In the genomic region with DNA sequence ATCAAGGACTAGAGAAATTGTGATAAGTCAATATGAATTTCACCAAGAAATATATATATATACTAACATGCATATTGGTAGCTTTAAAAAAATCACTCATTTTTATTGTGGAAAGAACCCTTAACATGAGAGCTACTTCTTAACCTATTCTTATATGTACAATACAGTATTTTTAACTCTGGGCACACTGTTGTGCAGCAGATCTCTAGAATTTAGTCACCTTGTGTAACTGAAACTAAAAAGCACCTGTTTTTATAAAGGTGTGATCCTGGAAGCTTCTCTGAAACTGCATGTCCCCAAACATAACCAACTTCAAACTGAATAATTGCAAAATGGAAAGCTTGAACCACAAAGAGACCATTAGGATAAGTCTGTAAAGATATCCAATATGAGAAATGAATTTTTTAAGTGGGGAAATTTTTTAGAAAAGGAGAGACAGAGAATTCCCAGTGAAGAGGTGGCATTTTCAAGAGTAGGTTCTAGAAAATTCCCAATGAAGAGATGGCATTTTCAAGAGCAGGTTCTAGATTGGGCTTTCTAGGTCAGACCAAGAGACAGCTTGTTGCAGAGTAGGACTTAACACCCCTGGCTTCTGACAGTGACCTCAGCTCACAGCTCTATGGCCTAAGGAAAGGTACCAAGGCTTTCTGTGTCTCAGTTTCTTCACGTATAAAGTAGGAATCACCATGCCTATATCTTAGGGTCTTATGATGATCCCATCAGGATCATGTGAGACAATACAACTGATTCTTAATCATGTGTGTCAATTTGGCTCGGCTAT, we compare ENCODE assay signal across 1 cellular context.
TF ChIP-seq lines count a peak whose summit lies in the region.

No MANE protein-coding gene starts in this region.

TF ChIP-seq in GM12878, 131 proteins besides CTCF, POLR2A, EP300 and RAD21 (continued from another document):
- TF ChIP-seq, protein P1, sequence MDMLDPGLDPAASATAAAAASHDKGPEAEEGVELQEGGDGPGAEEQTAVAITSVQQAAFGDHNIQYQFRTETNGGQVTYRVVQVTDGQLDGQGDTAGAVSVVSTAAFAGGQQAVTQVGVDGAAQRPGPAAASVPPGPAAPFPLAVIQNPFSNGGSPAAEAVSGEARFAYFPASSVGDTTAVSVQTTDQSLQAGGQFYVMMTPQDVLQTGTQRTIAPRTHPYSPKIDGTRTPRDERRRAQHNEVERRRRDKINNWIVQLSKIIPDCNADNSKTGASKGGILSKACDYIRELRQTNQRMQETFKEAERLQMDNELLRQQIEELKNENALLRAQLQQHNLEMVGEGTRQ (IDR thresholded peaks at IDR 0.05; ENCODE audit: borderline replicate concordance, low read depth, low read length) = no peak
- TF ChIP-seq MEF2A (IDR thresholded peaks at IDR 0.05; ENCODE audit: insufficient read depth, low read depth, low read length) (0 out of 2 replicates have a peak, but pooled peaks have one; percentile 32), TCF12 (IDR thresholded peaks at IDR 0.05; ENCODE audit: low read depth, low read length) (0 out of 2 replicates have a peak, but pooled peaks have one; percentile 19), IKZF2 (IDR thresholded peaks at IDR 0.05) (peak in 1 of 2 experiments; percentile 34; a peak in 1 of 4 replicates), POLR2AphosphoS2 (IDR thresholded peaks at IDR 0.05; ENCODE audit: low read depth, low read length) (no peak), YY1 (IDR thresholded peaks at IDR 0.05; ENCODE audit: low read depth, low read length) (no peak), SP1 (IDR thresholded peaks at IDR 0.05; ENCODE audit: low read depth, low read length) (no peak)
- TF ChIP-seq, protein P2, sequence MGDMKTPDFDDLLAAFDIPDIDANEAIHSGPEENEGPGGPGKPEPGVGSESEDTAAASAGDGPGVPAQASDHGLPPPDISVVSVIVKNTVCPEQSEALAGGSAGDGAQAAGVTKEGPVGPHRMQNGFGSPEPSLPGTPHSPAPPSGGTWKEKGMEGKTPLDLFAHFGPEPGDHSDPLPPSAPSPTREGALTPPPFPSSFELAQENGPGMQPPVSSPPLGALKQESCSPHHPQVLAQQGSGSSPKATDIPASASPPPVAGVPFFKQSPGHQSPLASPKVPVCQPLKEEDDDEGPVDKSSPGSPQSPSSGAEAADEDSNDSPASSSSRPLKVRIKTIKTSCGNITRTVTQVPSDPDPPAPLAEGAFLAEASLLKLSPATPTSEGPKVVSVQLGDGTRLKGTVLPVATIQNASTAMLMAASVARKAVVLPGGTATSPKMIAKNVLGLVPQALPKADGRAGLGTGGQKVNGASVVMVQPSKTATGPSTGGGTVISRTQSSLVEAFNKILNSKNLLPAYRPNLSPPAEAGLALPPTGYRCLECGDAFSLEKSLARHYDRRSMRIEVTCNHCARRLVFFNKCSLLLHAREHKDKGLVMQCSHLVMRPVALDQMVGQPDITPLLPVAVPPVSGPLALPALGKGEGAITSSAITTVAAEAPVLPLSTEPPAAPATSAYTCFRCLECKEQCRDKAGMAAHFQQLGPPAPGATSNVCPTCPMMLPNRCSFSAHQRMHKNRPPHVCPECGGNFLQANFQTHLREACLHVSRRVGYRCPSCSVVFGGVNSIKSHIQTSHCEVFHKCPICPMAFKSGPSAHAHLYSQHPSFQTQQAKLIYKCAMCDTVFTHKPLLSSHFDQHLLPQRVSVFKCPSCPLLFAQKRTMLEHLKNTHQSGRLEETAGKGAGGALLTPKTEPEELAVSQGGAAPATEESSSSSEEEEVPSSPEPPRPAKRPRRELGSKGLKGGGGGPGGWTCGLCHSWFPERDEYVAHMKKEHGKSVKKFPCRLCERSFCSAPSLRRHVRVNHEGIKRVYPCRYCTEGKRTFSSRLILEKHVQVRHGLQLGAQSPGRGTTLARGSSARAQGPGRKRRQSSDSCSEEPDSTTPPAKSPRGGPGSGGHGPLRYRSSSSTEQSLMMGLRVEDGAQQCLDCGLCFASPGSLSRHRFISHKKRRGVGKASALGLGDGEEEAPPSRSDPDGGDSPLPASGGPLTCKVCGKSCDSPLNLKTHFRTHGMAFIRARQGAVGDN (IDR thresholded peaks at IDR 0.05) = no peak
- TF ChIP-seq, protein P3, sequence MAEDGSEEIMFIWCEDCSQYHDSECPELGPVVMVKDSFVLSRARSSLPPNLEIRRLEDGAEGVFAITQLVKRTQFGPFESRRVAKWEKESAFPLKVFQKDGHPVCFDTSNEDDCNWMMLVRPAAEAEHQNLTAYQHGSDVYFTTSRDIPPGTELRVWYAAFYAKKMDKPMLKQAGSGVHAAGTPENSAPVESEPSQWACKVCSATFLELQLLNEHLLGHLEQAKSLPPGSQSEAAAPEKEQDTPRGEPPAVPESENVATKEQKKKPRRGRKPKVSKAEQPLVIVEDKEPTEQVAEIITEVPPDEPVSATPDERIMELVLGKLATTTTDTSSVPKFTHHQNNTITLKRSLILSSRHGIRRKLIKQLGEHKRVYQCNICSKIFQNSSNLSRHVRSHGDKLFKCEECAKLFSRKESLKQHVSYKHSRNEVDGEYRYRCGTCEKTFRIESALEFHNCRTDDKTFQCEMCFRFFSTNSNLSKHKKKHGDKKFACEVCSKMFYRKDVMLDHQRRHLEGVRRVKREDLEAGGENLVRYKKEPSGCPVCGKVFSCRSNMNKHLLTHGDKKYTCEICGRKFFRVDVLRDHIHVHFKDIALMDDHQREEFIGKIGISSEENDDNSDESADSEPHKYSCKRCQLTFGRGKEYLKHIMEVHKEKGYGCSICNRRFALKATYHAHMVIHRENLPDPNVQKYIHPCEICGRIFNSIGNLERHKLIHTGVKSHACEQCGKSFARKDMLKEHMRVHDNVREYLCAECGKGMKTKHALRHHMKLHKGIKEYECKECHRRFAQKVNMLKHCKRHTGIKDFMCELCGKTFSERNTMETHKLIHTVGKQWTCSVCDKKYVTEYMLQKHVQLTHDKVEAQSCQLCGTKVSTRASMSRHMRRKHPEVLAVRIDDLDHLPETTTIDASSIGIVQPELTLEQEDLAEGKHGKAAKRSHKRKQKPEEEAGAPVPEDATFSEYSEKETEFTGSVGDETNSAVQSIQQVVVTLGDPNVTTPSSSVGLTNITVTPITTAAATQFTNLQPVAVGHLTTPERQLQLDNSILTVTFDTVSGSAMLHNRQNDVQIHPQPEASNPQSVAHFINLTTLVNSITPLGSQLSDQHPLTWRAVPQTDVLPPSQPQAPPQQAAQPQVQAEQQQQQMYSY (CRISPR knock-in tag; IDR thresholded peaks at IDR 0.05) = no peak
